ENCODE assay signal across 16 cellular contexts in genomic region chr10:81502677-81503359, GRCh38.
DNase-seq lines count a peak whose midpoint lies in the region; ATAC-seq and TF ChIP-seq lines count a peak whose summit lies in the region.
"Had no signal": no experiment of that assay in that cellular context is flagged by ENCODE, and none has a peak within 500 bp of the region (broad histone marks: within the 10 kb centered on the region; RNA-seq: fewer than 3 reads in every experiment).

No MANE protein-coding gene starts in this region.

- no peak for TF ChIP-seq CTCF in RWPE2 (IDR thresholded peaks at IDR 0.05; ENCODE audit: poor library complexity, severe bottlenecking)
- no peak for TF ChIP-seq CTCF in lower lobe of right lung (IDR thresholded peaks at IDR 0.05)
- TF ChIP-seq CTCF in testis (IDR thresholded peaks at IDR 0.05), result no peak

- no peaks in the 10 kb centered on the region for H3K4me1 ChIP-seq in RWPE2 (ENCODE audit: insufficient read depth, poor library complexity, severe bottlenecking)
- H3K4me1 ChIP-seq in lower lobe of right lung, result no peaks in the 10 kb centered on the region
- no peaks in the 10 kb centered on the region for H3K4me1 ChIP-seq in testis
- H3K4me1 ChIP-seq: A549, BLaER1 had no signal

- no peaks in the 10 kb centered on the region for H3K9me3 ChIP-seq in RWPE2 (ENCODE audit: severe bottlenecking)
- no peaks in the 10 kb centered on the region for H3K9me3 ChIP-seq in lower lobe of right lung
- H3K9me3 ChIP-seq in testis, result no peaks in the 10 kb centered on the region
- H3K9me3 ChIP-seq: A549 had no signal

- no peaks in the 10 kb centered on the region for H3K4me1 Mint-ChIP-seq in central memory CD8-positive, alpha-beta T cell
- H3K4me1 Mint-ChIP-seq: CD4-positive, CD25-positive, alpha-beta regulatory T cell; IgD-negative memory B cell had no signal

- peaks cover 5% of the 10 kb centered on the region for H3K9me3 Mint-ChIP-seq in central memory CD8-positive, alpha-beta T cell

- no peak for ATAC-seq in RWPE2 (ENCODE audit: low read depth)
- ATAC-seq in central memory CD8-positive, alpha-beta T cell (replicated peaks; ENCODE audit: extremely low read depth, poor library complexity, severe bottlenecking), result peak; percentile 6
- peak; percentile 11 to 29 for ATAC-seq in lower lobe of right lung
- ATAC-seq in GM18868 (IDR thresholded peaks at IDR 0.05; ENCODE audit: unreplicated experiment), result no peak
- no peak for ATAC-seq in HG03025 (IDR thresholded peaks at IDR 0.05; ENCODE audit: low FRiP score, unreplicated experiment)
- ATAC-seq: A549, GM12878 had no signal

- H3K27ac Mint-ChIP-seq in central memory CD8-positive, alpha-beta T cell (ENCODE audit: low read depth), result no peak overlapping the region
- H3K27ac Mint-ChIP-seq: CD4-positive, CD25-positive, alpha-beta regulatory T cell; H9; IgD-negative memory B cell had no signal

- intact Hi-C loops in lower lobe of right lung (cut with DNase I), result no loop called here
- intact Hi-C loops in testis (cut with DNase I; ENCODE audit: low total_unique reads), result no loop called here

- H3K4me3 Mint-ChIP-seq in central memory CD8-positive, alpha-beta T cell, result no peak overlapping the region
- H3K4me3 Mint-ChIP-seq: CD4-positive, CD25-positive, alpha-beta regulatory T cell; H9; IgD-negative memory B cell had no signal

- in situ Hi-C loops in KBM-7 (cut with MboI; ENCODE audit: low pct_unique_long_range_greater_than_20kb, low sequenced_read_pairs), result no loop called here

- TF ChIP-seq POLR2A in testis (IDR thresholded peaks at IDR 0.05), result no peak

- H3K27ac ChIP-seq in RWPE2 (ENCODE audit: poor library complexity, severe bottlenecking) (no peak overlapping the region), lower lobe of right lung (no peak overlapping the region), testis (no peak overlapping the region)
- H3K27ac ChIP-seq: A549, BLaER1 had no signal

- H3K36me3 Mint-ChIP-seq in central memory CD8-positive, alpha-beta T cell (ENCODE audit: insufficient read depth), result no peaks in the 10 kb centered on the region
- H3K36me3 Mint-ChIP-seq: CD4-positive, CD25-positive, alpha-beta regulatory T cell; IgD-negative memory B cell had no signal

- H3K36me3 ChIP-seq in RWPE2 (ENCODE audit: low read depth) (no peaks in the 10 kb centered on the region), lower lobe of right lung (no peaks in the 10 kb centered on the region), testis (ENCODE audit: low read depth, missing control alignments) (no peaks in the 10 kb centered on the region)
- H3K36me3 ChIP-seq: BLaER1 had no signal

- H3K27me3 ChIP-seq in RWPE2 (ENCODE audit: insufficient read depth, poor library complexity, severe bottlenecking) (no peaks in the 10 kb centered on the region), lower lobe of right lung (ENCODE audit: low read depth) (no peaks in the 10 kb centered on the region), testis (no peaks in the 10 kb centered on the region)
- H3K27me3 ChIP-seq: BLaER1 had no signal

- DNase-seq in RWPE2 (ENCODE audit: low spot score) (peak; percentile 29), lower lobe of right lung (peak; percentile 39), testis (peak; percentile 32), GDM1 (lab: John Stamatoyannopoulos, UW) (no peak), KBM-7 (no peak)
- DNase-seq in central memory CD8-positive, alpha-beta T cell (ENCODE audit: low spot score in 2 of 2), result no peak
- DNase-seq: CD4-positive, CD25-positive, alpha-beta regulatory T cell; DMS53; GOT3; H9 had no signal

- no peaks in the 10 kb centered on the region for H3K27me3 Mint-ChIP-seq in central memory CD8-positive, alpha-beta T cell
- H3K27me3 Mint-ChIP-seq: CD4-positive, CD25-positive, alpha-beta regulatory T cell; IgD-negative memory B cell had no signal

- no peak overlapping the region for H3K4me3 ChIP-seq in RWPE2 (ENCODE audit: severe bottlenecking)
- no peak overlapping the region for H3K4me3 ChIP-seq in lower lobe of right lung
- peak overlapping the region; percentile 31 to 53 for H3K4me3 ChIP-seq in testis
- H3K4me3 ChIP-seq: A549, BLaER1, GM12878 had no signal

- WGBS in testis, 2 donors, result 67 to 82% methylated on average over 23 to 31 of the region's 35 CpGs

Comparison
In these comparisons a context has a peak if more than half of its experiments do, and no peak if none do; other contexts are left out.
1. ATAC-seq: peak in central memory CD8-positive, alpha-beta T cell (single experiment) and lower lobe of right lung (2 of 2); none in RWPE2 (single experiment), GM18868 (single experiment) and HG03025 (single experiment).
2. DNase-seq: peak in RWPE2 (single experiment), lower lobe of right lung (single experiment) and testis (single experiment); none in central memory CD8-positive, alpha-beta T cell (0 of 2), GDM1 (single experiment) and KBM-7 (single experiment).
3. H3K4me3 ChIP-seq: peak in testis (2 of 2); none in RWPE2 (single experiment) and lower lobe of right lung (single experiment).